In genomic region chr7:82443801-82444219, GRCh38 we compare ENCODE assay signal across 8 cellular contexts. TPM values are rescaled to one million over a fixed set of nuclear protein-coding genes. Genes with fewer than 3 reads are reported as not detected.
DNase-seq lines count a peak whose midpoint lies in the region; ATAC-seq and TF ChIP-seq lines count a peak whose summit lies in the region.

No MANE protein-coding gene starts in this region.

- in situ Hi-C loops in ACHN (cut with HindIII; ENCODE audit: low pct_ligation_motif_present, low pct_unique_long_range_greater_than_20kb, low sequenced_read_pairs): no loop called here

- H3K79me2 ChIP-seq in parathyroid adenoma: no peaks in the 10 kb centered on the region

- intact Hi-C loops in left ventricle myocardium superior (cut with micrococcal nuclease): loop anchor here (10.0 kb wide), 1 partner anchor 209 kb away; no protein-coding TSS in a partner anchor

- peak; percentile 77 for DNase-seq in ACHN
- DNase-seq in NCI-H2196 (lab: John Stamatoyannopoulos, UW; ENCODE audit: unreplicated experiment): peak; percentile 81
- peak; percentile 64 for DNase-seq in amniotic stem cell (lab: John Stamatoyannopoulos, UW)
- DNase-seq in left ventricle myocardium superior: peak; percentile 91
- no peak for DNase-seq in NK-92 treated with Interleukin-12 subunit alpha and Interleukin-12 subunit beta, amount 100 ng/mL, for 24 hours (lab: John Stamatoyannopoulos, UW)
- DNase-seq in GDM1 (lab: John Stamatoyannopoulos, UW): no peak

- H3K27ac ChIP-seq in parathyroid adenoma: peak overlapping the region; percentile 79

- H2AFZ ChIP-seq in parathyroid adenoma: peak overlapping the region; percentile 95

- H3K4me3 ChIP-seq in parathyroid adenoma (ENCODE audit: low read depth, low read length): peak overlapping the region; percentile 48

- H3K4me2 ChIP-seq in parathyroid adenoma (ENCODE audit: low read length): peak overlapping the region; percentile 72

- H3K9ac ChIP-seq in parathyroid adenoma: no peak overlapping the region

- H3K27me3 ChIP-seq in parathyroid adenoma (ENCODE audit: control insufficient read depth, insufficient read depth, low read length): peaks cover 2% of the 10 kb centered on the region

- H3K36me3 ChIP-seq in parathyroid adenoma (ENCODE audit: control insufficient read depth, insufficient read depth, low read length): no peaks in the 10 kb centered on the region

- ATAC-seq in GM19397 (IDR thresholded peaks at IDR 0.05; ENCODE audit: unreplicated experiment) (peak; percentile 46), left ventricle myocardium superior (peak; percentile 95)

- peaks cover 3% of the 10 kb centered on the region for H3K4me1 ChIP-seq in parathyroid adenoma

- TF ChIP-seq CTCF in parathyroid adenoma (IDR thresholded peaks at IDR 0.05): no peak

- H3K9me3 ChIP-seq in parathyroid adenoma (ENCODE audit: control insufficient read depth, low read length): no peaks in the 10 kb centered on the region

RNA-seq across cellular contexts. Expression of gene CACNA2D1, which starts 0.2 kb away (rescaled TPM):
- 48.1 TPM for total RNA-seq in left ventricle myocardium superior

Comparison
In these comparisons a context has a peak if more than half of its experiments do, and no peak if none do; other contexts are left out.
1. DNase-seq: peak in ACHN (single experiment), NCI-H2196 (single experiment), amniotic stem cell (single experiment) and left ventricle myocardium superior (single experiment); none in NK-92 treated with Interleukin-12 subunit alpha and Interleukin-12 subunit beta, amount 100 ng/mL, for 24 hours (single experiment) and GDM1 (single experiment).